22 cellular contexts compared by ENCODE assay signal in genomic region chr1:89573410-89573809, GRCh38.
"Had no signal": no experiment of that assay in that cellular context is flagged by ENCODE, and none has a peak within 500 bp of the region (broad histone marks: within the 10 kb centered on the region; RNA-seq: fewer than 3 reads in every experiment).

No MANE protein-coding gene starts in this region.

- H3K27me3 ChIP-seq: colonic mucosa, foreskin keratinocyte, left lung, sigmoid colon, tibial artery, upper lobe of left lung, uterus had no signal

- H3K4me1 Mint-ChIP-seq: immature natural killer cell, nephron had no signal

- ATAC-seq: foreskin keratinocyte, left lung, lower lobe of right lung had no signal

- H3K4me3 ChIP-seq: colonic mucosa, left lung, lower lobe of right lung, sigmoid colon, skin epidermis, tibial artery, upper lobe of left lung, uterus had no signal

- H3K4me1 ChIP-seq: colonic mucosa, foreskin keratinocyte, left lung, lower lobe of right lung, sigmoid colon, tibial artery, upper lobe of left lung, uterus had no signal

- H3K27ac Mint-ChIP-seq: endodermal cell, immature natural killer cell, memory B cell, nephron had no signal

- H3K36me3 ChIP-seq: colonic mucosa, left lung, lower lobe of right lung, sigmoid colon, tibial artery, uterus had no signal

- DNase-seq: colonic mucosa; dermis blood vessel endothelial cell; effector CD4-positive, alpha-beta T cell; endodermal cell; erythroblast; foreskin keratinocyte; immature natural killer cell; lower lobe of right lung; midbrain; naive B cell; sigmoid colon; stimulated activated CD4-positive, alpha-beta T cell treated with anti-CD3 and anti-CD28 coated beads, Interleukin-12 subunit alpha, Interleukin-12 subunit beta, amount 100 ng/mL, for 4 hours; stimulated activated naive CD4-positive, alpha-beta T cell treated with Interleukin-2 at 50 U/mL for 16 hours; tibial artery; uterus had no signal

- FAIRE-seq: endothelial cell of umbilical vein, keratinocyte had no signal

- H3K9me3 Mint-ChIP-seq: immature natural killer cell, memory B cell had no signal

- H3K9me3 ChIP-seq: colonic mucosa, left lung, lower lobe of right lung, sigmoid colon, tibial artery, upper lobe of left lung, uterus had no signal

- H3K4me3 Mint-ChIP-seq: endodermal cell, immature natural killer cell, memory B cell, naive B cell, nephron had no signal

- H3K27me3 Mint-ChIP-seq: memory B cell, naive B cell had no signal

- H3K27ac ChIP-seq: colonic mucosa, foreskin keratinocyte, left lung, lower lobe of right lung, sigmoid colon, skin epidermis, tibial artery, upper lobe of left lung, uterus had no signal
